In the genomic region with DNA sequence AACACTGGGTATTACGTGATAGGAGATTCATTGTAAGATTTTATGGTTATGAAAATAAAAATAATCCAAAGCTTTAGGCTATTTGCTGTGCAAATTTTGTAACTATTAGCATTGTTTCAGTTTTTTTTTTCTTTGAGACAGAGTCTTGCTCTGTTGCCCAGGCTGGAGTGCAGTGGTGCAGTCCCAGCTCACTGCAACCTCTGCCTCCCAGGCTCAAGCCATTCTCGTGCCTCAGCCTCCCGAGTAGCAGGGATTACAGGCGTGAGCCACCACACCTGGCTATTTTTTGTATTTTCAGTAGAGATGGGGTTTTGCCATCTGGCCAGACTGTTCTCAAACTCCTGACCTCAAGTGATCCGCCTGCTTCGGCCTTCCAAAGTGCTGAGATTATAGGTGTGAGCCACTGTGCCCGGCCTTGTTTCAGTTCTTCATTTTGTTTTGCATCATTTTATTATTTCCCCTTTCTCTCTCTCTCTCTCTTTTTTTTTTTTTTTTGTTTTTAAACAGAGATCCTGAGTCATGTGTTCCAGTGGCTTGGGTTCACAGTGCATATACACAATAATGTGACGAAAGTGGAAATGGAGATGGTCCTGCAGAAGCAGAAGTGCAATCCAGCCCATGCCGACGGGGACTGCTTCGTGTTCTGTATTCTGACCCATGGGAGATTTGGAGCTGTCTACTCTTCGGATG, we compare ENCODE assay signal across 8 cellular contexts. TPM values are rescaled to one million over a fixed set of nuclear protein-coding genes. Genes with fewer than 3 reads are reported as not detected.
A peak's percentile ranks its signal among the peaks of the same experiment; 100 is the strongest.
DNase-seq lines count a peak whose midpoint lies in the region; ATAC-seq and TF ChIP-seq lines count a peak whose summit lies in the region.

No MANE protein-coding gene starts in this region.

- H3K4me1 ChIP-seq in muscle layer of duodenum (ENCODE audit: control insufficient read depth in 1 of 2, insufficient read depth in 2 of 2, low read length in 2 of 2) = peaks cover 0 to 10% of the 10 kb centered on the region in 2 donors

- no peaks in the 10 kb centered on the region for H3K9me3 ChIP-seq in muscle layer of duodenum (ENCODE audit: control insufficient read depth in 1 of 2, low read length in 2 of 2)
- no peaks in the 10 kb centered on the region for H3K9me3 ChIP-seq in WERI-Rb-1 (ENCODE audit: severe bottlenecking)

- H3K27ac ChIP-seq in muscle layer of duodenum (ENCODE audit: low read length) (peak overlapping the region; percentile 41), WERI-Rb-1 (no peak overlapping the region)

- H3K27me3 ChIP-seq in muscle layer of duodenum (ENCODE audit: low read depth, low read length) (no peaks in the 10 kb centered on the region), WERI-Rb-1 (ENCODE audit: insufficient read depth, low read depth, severe bottlenecking) (no peaks in the 10 kb centered on the region)

- H3K4me3 ChIP-seq in muscle layer of duodenum (ENCODE audit: low read depth in 1 of 2, low read length in 2 of 2) = no peak overlapping the region
- H3K4me3 ChIP-seq in WERI-Rb-1 (ENCODE audit: low read depth, low read length) = no peak overlapping the region

- peak; percentile 74 for ATAC-seq in GM19324 (IDR thresholded peaks at IDR 0.05; ENCODE audit: low FRiP score, unreplicated experiment)
- ATAC-seq in HG02885 (IDR thresholded peaks at IDR 0.05; ENCODE audit: poor library complexity, unreplicated experiment) = peak; percentile 84

- H3K36me3 ChIP-seq in muscle layer of duodenum (ENCODE audit: control insufficient read depth in 1 of 2, insufficient read depth in 2 of 2, low read length in 2 of 2) (no peaks in the 10 kb centered on the region), WERI-Rb-1 (no peaks in the 10 kb centered on the region)

- no peak for TF ChIP-seq CTCF in WERI-Rb-1 (IDR thresholded peaks at IDR 0.05; ENCODE audit: low read depth, low read length)

- DNase-seq in NOMO-1 treated with dmso at 0.1 percent for 144 hours (lab: John Stamatoyannopoulos, UW; ENCODE audit: unreplicated experiment) (peak; percentile 87), WERI-Rb-1 (no peak), NCI-H187 treated with DMSO at 0.1 percent for 48 hours (lab: John Stamatoyannopoulos, UW) (no peak), NCI-H2081 (lab: John Stamatoyannopoulos, UW) (no peak), mesenteric fat pad (ENCODE audit: low spot score) (no peak)

RNA-seq across cellular contexts. Expression of gene CASP10, which starts 25.8 kb away (rescaled TPM):
- 10.7 TPM for total RNA-seq in mesenteric fat pad

RNA-seq across cellular contexts. Expression of gene CASP8, which starts 51.6 kb away (rescaled TPM):
- 25.2 TPM for total RNA-seq in mesenteric fat pad
